ENCODE assay signal across 8 cellular contexts in the genomic region with DNA sequence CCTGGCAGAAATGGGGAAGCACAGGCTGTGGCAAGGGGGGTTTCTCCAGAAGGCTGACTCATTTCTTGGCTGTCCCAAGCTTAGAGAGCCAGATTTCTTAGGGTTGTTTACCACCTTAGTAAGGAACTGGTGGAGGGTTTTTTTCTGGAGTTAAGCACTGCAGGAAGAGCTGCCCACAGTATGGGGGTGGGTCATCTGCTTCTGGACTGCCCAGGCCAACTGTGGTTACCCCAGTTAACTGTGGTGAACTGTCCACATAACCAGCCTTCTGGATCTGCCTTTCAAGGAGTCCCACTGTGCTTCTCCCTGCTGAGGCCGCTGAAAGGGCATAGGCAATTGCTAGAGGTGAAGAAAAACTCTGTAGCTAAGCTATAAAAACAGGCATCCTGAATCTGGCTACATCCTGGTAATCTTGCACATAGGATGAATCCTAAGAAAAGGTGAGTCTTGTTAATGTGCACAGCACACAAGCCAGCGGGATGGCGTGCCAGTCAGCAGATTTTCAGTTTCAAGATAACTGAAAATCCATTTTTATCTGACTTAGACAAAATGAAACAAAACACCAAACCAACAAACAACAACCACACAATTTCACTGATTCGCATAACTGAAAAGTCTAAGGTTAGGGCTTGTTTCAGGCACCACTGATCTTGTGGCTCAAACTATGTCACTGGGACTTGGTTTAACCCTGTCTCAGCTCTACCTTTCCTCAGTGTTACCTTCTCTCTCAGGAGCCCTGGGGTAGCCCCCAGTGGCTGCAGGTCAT. TPM values are rescaled to one million over a fixed set of nuclear protein-coding genes. Genes with fewer than 3 reads are reported as not detected.
DNase-seq lines count a peak whose midpoint lies in the region; ATAC-seq, FAIRE-seq and TF ChIP-seq lines count a peak whose summit lies in the region.

No MANE protein-coding gene starts in this region.

- no peak for TF ChIP-seq POLR2A in GM12892 (IDR thresholded peaks at IDR 0.05; ENCODE audit: low read depth, low read length)

- H3K4me1 ChIP-seq in mammary epithelial cell (ENCODE audit: insufficient read depth, low read length), result no peaks in the 10 kb centered on the region
- no peaks in the 10 kb centered on the region for H3K4me1 ChIP-seq in right atrium auricular region

- H3K27ac ChIP-seq in mammary epithelial cell (ENCODE audit: insufficient read depth, low read depth, low read length) (no peak overlapping the region), right atrium auricular region (no peak overlapping the region)

- no peaks in the 10 kb centered on the region for H3K79me2 ChIP-seq in mammary epithelial cell (ENCODE audit: insufficient read depth, low read length)

- peak; percentile 97 for FAIRE-seq in GM12892 (lab: Jason Lieb, UNC)

- intact Hi-C loops in mammary epithelial cell (cut with micrococcal nuclease), result no loop called here

- 85% methylated on average over 4 of the region's 4 CpGs for WGBS in mammary epithelial cell (ENCODE audit: low coverage, missing lambda C conversion rate)

- H3K9ac ChIP-seq in mammary epithelial cell (ENCODE audit: insufficient read depth, low read length), result no peak overlapping the region

- in situ Hi-C loops in mammary epithelial cell (cut with MboI; ENCODE audit: low sequenced_read_pairs in 2 of 2), result no loop called here
- in situ Hi-C loops in G401 (cut with HindIII; ENCODE audit: low sequenced_read_pairs), result no loop called here

- peak; percentile 71 for ATAC-seq in GM21447 (IDR thresholded peaks at IDR 0.05; ENCODE audit: unreplicated experiment)

- H3K4me3 ChIP-seq in mammary epithelial cell (replicated peaks in 1 of 3; ENCODE audit: insufficient read depth in 1 of 3, low read depth in 2 of 3, low read length in 3 of 3) (no peak overlapping the region), right atrium auricular region (no peak overlapping the region)

- H4K20me1 ChIP-seq in mammary epithelial cell (ENCODE audit: insufficient read depth, low read length), result no peaks in the 10 kb centered on the region

- no peak overlapping the region for H2AFZ ChIP-seq in mammary epithelial cell (ENCODE audit: low read depth, low read length)

- H3K4me2 ChIP-seq in mammary epithelial cell (ENCODE audit: insufficient read depth, low read depth, low read length), result no peak overlapping the region

- dilution Hi-C loops in mammary epithelial cell (cut with HindIII; ENCODE audit: low sequenced_read_pairs), result loop anchor here (5.0 kb wide), 1 partner anchor 74 kb away; no protein-coding TSS in a partner anchor

- no TSS peak for BruUV-seq in mammary epithelial cell (replicated peaks; lab: Mats Ljungman, UMichigan)

- H3K36me3 ChIP-seq in mammary epithelial cell (ENCODE audit: insufficient read depth, low read length) (no peaks in the 10 kb centered on the region), right atrium auricular region (no peaks in the 10 kb centered on the region)

- no peaks in the 10 kb centered on the region for H3K27me3 ChIP-seq in mammary epithelial cell (ENCODE audit: insufficient read depth, low read length)
- H3K27me3 ChIP-seq in right atrium auricular region, result no peaks in the 10 kb centered on the region

- no peak for DNase-seq in GM12892 (ENCODE audit: insufficient read length)
- DNase-seq in HK-2 (ENCODE audit: unreplicated experiment), result peak; percentile 17
- peak; percentile 10 for DNase-seq in mammary epithelial cell
- no peak for DNase-seq in G401 (ENCODE audit: low spot score)
- no peak for DNase-seq in cerebellum (ENCODE audit: low spot score)
- DNase-seq in NCI-H82 treated with DMSO at 0.1 percent for 48 hours (lab: John Stamatoyannopoulos, UW; ENCODE audit: unreplicated experiment), result no peak
- DNase-seq in right atrium auricular region (ENCODE audit: low spot score), result no peak

- CTCF ChIA-PET in mammary epithelial cell (lab: Charles Lee; ENCODE audit: low non-redundant PET), result no interaction called here

- H3K9me3 ChIP-seq in mammary epithelial cell (replicated peaks; ENCODE audit: insufficient read depth, low read length) (peaks cover 3% of the 10 kb centered on the region), right atrium auricular region (peaks cover 0 to 7% of the 10 kb centered on the region in 2 donors)

- TF ChIP-seq CTCF in mammary epithelial cell (conservative IDR thresholded peaks at IDR 0.05 in 1 of 2, IDR thresholded peaks at IDR 0.05 in 1 of 2; ENCODE audit: extremely low read depth in 1 of 2, insufficient read depth in 1 of 2, low read depth in 1 of 2, low read length in 2 of 2) (no peak), right atrium auricular region (IDR thresholded peaks at IDR 0.05) (no peak)

RNA-seq across cellular contexts. Expression of gene TSPAN33, which starts 21.6 kb away (rescaled TPM):
- 147 TPM for polyA plus RNA-seq in GM12892 (2012; ENCODE audit: missing spikeins)
- total RNA-seq in mammary epithelial cell (1 to 10 TPM; 1.7 to 1.8 TPM), cerebellum (13.6 TPM), right atrium auricular region (10 to 100 TPM in 1 of 2 donors, 1 to 10 TPM in 1; 9.8 to 11.1 TPM)
- 4.8 TPM for polyA plus RNA-seq in mammary epithelial cell
- polyA minus RNA-seq in mammary epithelial cell, result 7.2 TPM
- 35.8 and 40.2 TPM in 2 replicates for total RNA-seq in G401 (2014; rRNA removed; shearing (Covaris generic))

Comparison
In these comparisons a context has a peak if more than half of its experiments do, and no peak if none do; other contexts are left out.
1. DNase-seq: peak in HK-2 (single experiment) and mammary epithelial cell (single experiment); none in GM12892 (single experiment), G401 (single experiment), cerebellum (single experiment), NCI-H82 treated with DMSO at 0.1 percent for 48 hours (single experiment) and right atrium auricular region (single experiment).